In genomic region chr2:9757430-9758287, GRCh38 we compare ENCODE assay signal across 8 cellular contexts.
DNase-seq lines count a peak whose midpoint lies in the region; TF ChIP-seq lines count a peak whose summit lies in the region.

No MANE protein-coding gene starts in this region.

- H3F3A ChIP-seq in neural cell (ENCODE audit: insufficient read depth, low read length, poor library complexity, severe bottlenecking): no peaks in the 10 kb centered on the region

- peaks cover 45% of the 10 kb centered on the region for H3K4me1 Mint-ChIP-seq in activated T-helper 2 cell treated with anti-CD3 and anti-CD28 coated beads, Interferon-gamma antibody, Interleukin-2, Interleukin-4, amounts not matched to agents 10 μg/mL and 5 μg/mL and 100 μg/mL, durations not matched to agents 14 hours and 24 hours and 36 hours (ENCODE audit: low read depth)
- H3K4me1 Mint-ChIP-seq in activated CD4-positive, alpha-beta memory T cell treated with anti-CD3 and anti-CD28 coated beads, Interleukin-2, amount 10 ng/mL, durations not matched to agents 7 days and 5 days: peaks cover 69% of the 10 kb centered on the region

- H3K79me2 ChIP-seq in neural cell (replicated peaks; ENCODE audit: insufficient read depth, low read length): no peaks in the 10 kb centered on the region

- TF ChIP-seq RAD21 in neural cell (conservative IDR thresholded peaks at IDR 0.05): peak; percentile 44

- H3K36me3 Mint-ChIP-seq in activated T-helper 2 cell treated with anti-CD3 and anti-CD28 coated beads, Interferon-gamma antibody, Interleukin-2, Interleukin-4, amounts not matched to agents 10 μg/mL and 5 μg/mL and 100 μg/mL, durations not matched to agents 14 hours and 24 hours and 36 hours (ENCODE audit: low read depth): no peaks in the 10 kb centered on the region
- H3K36me3 Mint-ChIP-seq in activated CD4-positive, alpha-beta memory T cell treated with anti-CD3 and anti-CD28 coated beads, Interleukin-2, amount 10 ng/mL, durations not matched to agents 7 days and 5 days (ENCODE audit: low read depth): peaks cover 7% of the 10 kb centered on the region

- H3K9me3 Mint-ChIP-seq in activated T-helper 2 cell treated with anti-CD3 and anti-CD28 coated beads, Interferon-gamma antibody, Interleukin-2, Interleukin-4, amounts not matched to agents 10 μg/mL and 5 μg/mL and 100 μg/mL, durations not matched to agents 14 hours and 24 hours and 36 hours: no peaks in the 10 kb centered on the region
- H3K9me3 Mint-ChIP-seq in activated CD4-positive, alpha-beta memory T cell treated with anti-CD3 and anti-CD28 coated beads, Interleukin-2, amount 10 ng/mL, durations not matched to agents 7 days and 5 days: no peaks in the 10 kb centered on the region

- H4K20me1 ChIP-seq in neural cell (ENCODE audit: insufficient read depth): no peaks in the 10 kb centered on the region

- no peak overlapping the region for H3K27ac Mint-ChIP-seq in activated T-helper 2 cell treated with anti-CD3 and anti-CD28 coated beads, Interferon-gamma antibody, Interleukin-2, Interleukin-4, amounts not matched to agents 10 μg/mL and 5 μg/mL and 100 μg/mL, durations not matched to agents 14 hours and 24 hours and 36 hours
- no peak overlapping the region for H3K27ac Mint-ChIP-seq in activated CD4-positive, alpha-beta memory T cell treated with anti-CD3 and anti-CD28 coated beads, Interleukin-2, amount 10 ng/mL, durations not matched to agents 7 days and 5 days

- peak overlapping the region; percentile 21 for H3K4me2 ChIP-seq in neural cell (ENCODE audit: low read length)

- POLR2A ChIA-PET in BJ (lab: Charles Lee): no interaction called here
- POLR2A ChIA-PET in activated CD4-positive, alpha-beta memory T cell treated with anti-CD3 and anti-CD28 coated beads, Interleukin-2, amount 10 ng/mL, durations not matched to agents 7 days and 5 days (lab: Charles Lee): interaction anchor here (0.9 to 1.6 kb wide), 4 partner anchors 17 to 182 kb away, joined by 3 to 5 read pairs (median 4); partner anchors contain the start of gene YWHAQ

- intact Hi-C loops in activated T-helper 2 cell treated with anti-CD3 and anti-CD28 coated beads, Interferon-gamma antibody, Interleukin-2, Interleukin-4, amounts not matched to agents 10 μg/mL and 5 μg/mL and 100 μg/mL, durations not matched to agents 14 hours and 24 hours and 36 hours (cut with micrococcal nuclease): no loop called here

- TF ChIP-seq CTCF in BJ (IDR thresholded peaks at IDR 0.05; ENCODE audit: insufficient read depth, low read depth, low read length) (no peak), neural cell (IDR thresholded peaks at IDR 0.05; ENCODE audit: poor library complexity, severe bottlenecking) (no peak)

- H2AFZ ChIP-seq in neural cell (ENCODE audit: low read depth, low read length): peak overlapping the region; percentile 23

- no peaks in the 10 kb centered on the region for H3K27me3 ChIP-seq in BJ (ENCODE audit: control insufficient read depth, insufficient read depth, low read length)
- no peaks in the 10 kb centered on the region for H3K27me3 ChIP-seq in neural cell (ENCODE audit: insufficient read depth, low read depth, low read length)

- H3K4me3 ChIP-seq in BJ (ENCODE audit: low read depth, low read length): peak overlapping the region; percentile 17; the same call in 1 of the 2 replicates
- peak overlapping the region; percentile 47 for H3K4me3 ChIP-seq in neural cell (ENCODE audit: low read length)

- no peaks in the 10 kb centered on the region for H3K9me3 ChIP-seq in neural cell (ENCODE audit: low read length)

- H3K36me3 ChIP-seq in BJ (ENCODE audit: control insufficient read depth, insufficient read depth, low read length) (no peaks in the 10 kb centered on the region), neural cell (ENCODE audit: insufficient read depth, low read length) (no peaks in the 10 kb centered on the region)

- TF ChIP-seq EP300 in neural cell (conservative IDR thresholded peaks at IDR 0.05; ENCODE audit: poor library complexity, severe bottlenecking): peak; percentile 41

- H3K27me3 Mint-ChIP-seq in activated T-helper 2 cell treated with anti-CD3 and anti-CD28 coated beads, Interferon-gamma antibody, Interleukin-2, Interleukin-4, amounts not matched to agents 10 μg/mL and 5 μg/mL and 100 μg/mL, durations not matched to agents 14 hours and 24 hours and 36 hours (ENCODE audit: low read depth): peaks cover 24% of the 10 kb centered on the region
- peaks cover 8% of the 10 kb centered on the region for H3K27me3 Mint-ChIP-seq in activated CD4-positive, alpha-beta memory T cell treated with anti-CD3 and anti-CD28 coated beads, Interleukin-2, amount 10 ng/mL, durations not matched to agents 7 days and 5 days

- CTCF ChIA-PET in BJ (lab: Yijun Ruan, JAX): interaction anchor here (0.7 to 6.5 kb wide), 4 partner anchors 9 to 202 kb away, joined by 3 to 53 read pairs (median 3); partner anchors contain the start of gene ADAM17
- CTCF ChIA-PET in activated CD4-positive, alpha-beta memory T cell treated with anti-CD3 and anti-CD28 coated beads, Interleukin-2, amount 10 ng/mL, durations not matched to agents 7 days and 5 days (lab: Charles Lee): interaction anchor here (2.6 to 2.7 kb wide), 2 partner anchors 12 to 41 kb away, joined by 8 to 15 read pairs; no protein-coding TSS in a partner anchor

- H3K4me3 Mint-ChIP-seq in activated T-helper 2 cell treated with anti-CD3 and anti-CD28 coated beads, Interferon-gamma antibody, Interleukin-2, Interleukin-4, amounts not matched to agents 10 μg/mL and 5 μg/mL and 100 μg/mL, durations not matched to agents 14 hours and 24 hours and 36 hours (ENCODE audit: low read depth): no peak overlapping the region
- H3K4me3 Mint-ChIP-seq in activated CD4-positive, alpha-beta memory T cell treated with anti-CD3 and anti-CD28 coated beads, Interleukin-2, amount 10 ng/mL, durations not matched to agents 7 days and 5 days: no peak overlapping the region

- DNase-seq in BJ (ENCODE audit: low read depth) (no peak), NCI-H69 (lab: John Stamatoyannopoulos, UW) (peak; percentile 87), globus pallidus (ENCODE audit: low spot score) (peak; percentile 30), UCSD-AML1 (lab: John Stamatoyannopoulos, UW; ENCODE audit: unreplicated experiment) (no peak), NK-92 (lab: John Stamatoyannopoulos, UW; ENCODE audit: unreplicated experiment) (no peak)
- no peak for DNase-seq in activated T-helper 2 cell treated with anti-CD3 and anti-CD28 coated beads, Interferon-gamma antibody, Interleukin-2, Interleukin-4, amounts not matched to agents 10 μg/mL and 5 μg/mL and 100 μg/mL, durations not matched to agents 14 hours and 24 hours and 36 hours (ENCODE audit: low spot score)
- DNase-seq in activated CD4-positive, alpha-beta memory T cell treated with anti-CD3 and anti-CD28 coated beads, Interleukin-2, amount 10 ng/mL, durations not matched to agents 7 days and 5 days: no peak

- H3K27ac ChIP-seq in neural cell (ENCODE audit: low read length): peak overlapping the region; percentile 54

- H3K9ac ChIP-seq in neural cell (ENCODE audit: low read length): peak overlapping the region; percentile 55

- H3K9me2 ChIP-seq in neural cell (ENCODE audit: insufficient read depth, low read length): no peaks in the 10 kb centered on the region

TF ChIP-seq in neural cell, 6 proteins besides CTCF, POLR2A, EP300 and RAD21:
- TF ChIP-seq TAF1 (IDR thresholded peaks at IDR 0.05; ENCODE audit: low read depth) (no peak), REST (IDR thresholded peaks at IDR 0.05; ENCODE audit: borderline replicate concordance) (peak; percentile 99), POLR2AphosphoS5 (IDR thresholded peaks at IDR 0.05) (peak; percentile 10), SMC3 (conservative IDR thresholded peaks at IDR 0.05; ENCODE audit: poor library complexity) (no peak), EZH2 (IDR thresholded peaks at IDR 0.05; ENCODE audit: borderline replicate concordance, insufficient read depth, low read length, poor library complexity, severe bottlenecking) (no peak), MXI1 (conservative IDR thresholded peaks at IDR 0.05; ENCODE audit: poor library complexity, severe bottlenecking) (no peak)
TF ChIP-seq in neural cell: peak in this region for 2.

Comparison
In these comparisons a context has a peak if more than half of its experiments do, and no peak if none do; other contexts are left out.
1. DNase-seq: peak in NCI-H69 (single experiment) and globus pallidus (single experiment); none in BJ (single experiment), UCSD-AML1 (single experiment), NK-92 (single experiment), activated T-helper 2 cell treated with anti-CD3 and anti-CD28 coated beads, Interferon-gamma antibody, Interleukin-2, Interleukin-4, amounts not matched to agents 10 μg/mL and 5 μg/mL and 100 μg/mL, durations not matched to agents 14 hours and 24 hours and 36 hours (single experiment) and activated CD4-positive, alpha-beta memory T cell treated with anti-CD3 and anti-CD28 coated beads, Interleukin-2, amount 10 ng/mL, durations not matched to agents 7 days and 5 days (single experiment).